ENCODE assay signal across 28 cellular contexts in genomic region chr13:60887711-60888110, GRCh38.
"Had no signal": no experiment of that assay in that cellular context is flagged by ENCODE, and none has a peak within 500 bp of the region (broad histone marks: within the 10 kb centered on the region; RNA-seq: fewer than 3 reads in every experiment).

No MANE protein-coding gene starts in this region.

- H3K4me3 ChIP-seq: adrenal gland, ascending aorta, esophagus muscularis mucosa, gastroesophageal sphincter, sigmoid colon, smooth muscle cell, upper lobe of left lung had no signal

- H3K36me3 ChIP-seq: adrenal gland, ascending aorta, brain microvascular endothelial cell, esophagus muscularis mucosa, gastroesophageal sphincter, sigmoid colon, upper lobe of left lung had no signal

- DNase-seq: activated B cell treated with CpG ODN at 0.5 μM for 24 hours; activated CD4-positive, alpha-beta T cell treated with anti-CD3 and anti-CD28 coated beads for 36 hours; activated CD4-positive, alpha-beta T cell treated with anti-CD3 and anti-CD28 coated beads, Interleukin-2, amount 50 U/mL, for 48 hours; activated CD8-positive, alpha-beta memory T cell treated with anti-CD3 and anti-CD28 coated beads, Interleukin-2, amount 50 U/mL, for 48 hours; activated naive CD4-positive, alpha-beta T cell; activated T-cell treated with anti-CD3 and anti-CD28 coated beads, Interleukin-2, amount 50 U/mL, for 4 hours; adrenal gland; brain microvascular endothelial cell; effector memory CD8-positive, alpha-beta T cell; head of caudate nucleus; hypothalamus; left ventricle myocardium superior; mammary epithelial cell; naive thymus-derived CD8-positive, alpha-beta T cell; retina; sigmoid colon; stimulated activated CD4-positive, alpha-beta T cell treated with anti-CD3 and anti-CD28 coated beads, Interleukin-15, amount 100 ng/mL, for 24 hours; stimulated activated CD4-positive, alpha-beta T cell treated with anti-CD3 and anti-CD28 coated beads, Interleukin-2, amount 100 ng/mL, for 48 hours; stimulated activated CD8-positive, alpha-beta memory T cell treated with anti-CD3 and anti-CD28 coated beads, Interleukin-4, amount 100 ng/mL, for 48 hours; stimulated activated naive B cell treated with anti-CD40 and anti-IgM and Interleukin-4, amounts not matched to agents 10 μg/mL and 1 μg/mL and 100 μg/mL, for 72 hours; T1000; upper lobe of left lung had no signal

- H3K9me3 ChIP-seq: adrenal gland, ascending aorta, esophagus muscularis mucosa, gastroesophageal sphincter, sigmoid colon, upper lobe of left lung had no signal

- FAIRE-seq: colon, endothelial cell of umbilical vein had no signal

- H3K4me1 ChIP-seq: adrenal gland, ascending aorta, esophagus muscularis mucosa, gastroesophageal sphincter, sigmoid colon, upper lobe of left lung had no signal

- H3K27ac ChIP-seq: adrenal gland, ascending aorta, brain microvascular endothelial cell, esophagus muscularis mucosa, gastroesophageal sphincter, sigmoid colon, upper lobe of left lung had no signal

- H3K27me3 ChIP-seq: adrenal gland, ascending aorta, brain microvascular endothelial cell, esophagus muscularis mucosa, gastroesophageal sphincter, sigmoid colon, upper lobe of left lung had no signal
